ENCODE assay signal across 8 cellular contexts in the genomic region with DNA sequence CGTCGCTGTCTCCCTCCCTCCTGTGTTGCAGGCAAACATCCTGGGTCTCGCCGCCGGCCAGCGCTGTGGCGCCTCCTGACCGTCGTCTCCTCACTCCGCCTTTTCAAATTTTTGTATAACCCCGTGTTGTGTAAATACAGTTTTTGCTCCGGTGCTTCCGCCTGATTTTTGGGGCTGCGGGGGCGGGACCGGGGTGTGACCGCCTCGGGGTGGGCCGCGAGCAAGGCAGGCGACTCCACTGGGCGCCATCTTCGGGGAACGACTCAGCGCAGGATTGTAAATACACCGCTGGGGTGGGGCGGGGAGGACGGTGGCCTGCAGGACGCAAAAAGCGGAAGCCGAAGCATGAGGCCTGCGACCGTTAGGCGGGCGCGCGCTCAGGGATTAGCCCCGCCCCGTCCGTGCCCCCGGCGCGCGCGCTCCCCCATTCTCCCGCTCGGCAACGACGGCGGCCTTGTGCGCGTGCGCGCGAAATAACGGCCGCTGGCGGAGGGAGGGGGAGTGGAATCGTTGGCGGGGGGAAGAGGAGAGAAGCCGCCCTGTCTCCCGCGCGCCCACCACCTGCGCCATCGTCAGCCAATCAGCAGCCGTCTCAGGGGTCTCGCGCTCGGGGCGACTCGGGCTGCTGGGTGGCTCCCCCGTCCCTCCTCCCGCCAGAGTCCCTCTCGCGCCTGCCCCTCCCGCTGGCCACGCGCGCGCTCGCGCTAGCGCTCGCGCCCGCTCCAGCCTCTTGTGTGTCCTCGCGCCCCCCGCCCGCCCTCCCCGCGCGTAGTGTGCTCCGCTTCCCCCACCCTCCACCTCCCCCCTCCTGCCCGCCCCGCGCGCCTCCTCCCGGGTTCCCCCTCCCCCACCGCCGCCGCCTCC. TPM values are rescaled to one million over a fixed set of nuclear protein-coding genes. Genes with fewer than 3 reads are reported as not detected.
A peak's percentile ranks its signal among the peaks of the same experiment; 100 is the strongest.
DNase-seq lines count a peak whose midpoint lies in the region; ATAC-seq and TF ChIP-seq lines count a peak whose summit lies in the region.

No MANE protein-coding gene starts in this region.

- peak; percentile 35 for TF ChIP-seq CTCF in endodermal cell (conservative IDR thresholded peaks at IDR 0.05)

- H3K4me3 ChIP-seq in NT2/D1 (ENCODE audit: insufficient read length, low read depth): peak overlapping the region; percentile 73
- peak overlapping the region; percentile 80 for H3K4me3 ChIP-seq in endodermal cell (ENCODE audit: low read length)

- H3K27ac ChIP-seq in endodermal cell (ENCODE audit: low read depth, low read length): peak overlapping the region; percentile 83

- DNase-seq in Caki2 (ENCODE audit: low read depth): peak; percentile 99
- peak in 75 of 76 experiments; percentile 39 to 97 (median 94) for DNase-seq in HUDEP-2 (lab: John Stamatoyannopoulos, UW; ENCODE audit: unreplicated experiment in 76 of 76)
- DNase-seq in NT2/D1 (ENCODE audit: low read depth, low spot score): peak; percentile 96
- peak; percentile 97 for DNase-seq in activated CD8-positive, alpha-beta memory T cell treated with anti-CD3 and anti-CD28 coated beads, Interleukin-2, amount 50 U/mL, for 4 hours
- DNase-seq in endodermal cell: peak; percentile 99
- peak; percentile 99 for DNase-seq in mesenteric fat pad (ENCODE audit: low spot score)
- DNase-seq in stimulated activated CD8-positive, alpha-beta memory T cell treated with anti-CD3 and anti-CD28 coated beads, Interleukin-12 subunit alpha, Interleukin-12 subunit beta, amount 100 ng/mL, for 4 hours (ENCODE audit: low read depth): peak; percentile 95

- WGBS in endodermal cell (ENCODE audit: insufficient coverage in 1 of 2, insufficient read length in 1 of 2), 2 experiments: 1 to 3% methylated on average over 26 to 76 of the region's 103 CpGs

- no peaks in the 10 kb centered on the region for H3K27me3 Mint-ChIP-seq in endodermal cell (ENCODE audit: insufficient read depth)

- H3K27me3 ChIP-seq in NT2/D1 (ENCODE audit: insufficient read depth, insufficient read length): no peaks in the 10 kb centered on the region
- no peaks in the 10 kb centered on the region for H3K27me3 ChIP-seq in endodermal cell (ENCODE audit: control insufficient read depth, insufficient read depth, low read length, poor library complexity, severe bottlenecking)

- H3K36me3 ChIP-seq in NT2/D1 (ENCODE audit: insufficient read depth, insufficient read length, low read length) (peaks cover 77% of the 10 kb centered on the region), endodermal cell (ENCODE audit: control insufficient read depth, insufficient read depth, low read length) (peaks cover 59% of the 10 kb centered on the region)

- H3K36me3 Mint-ChIP-seq in endodermal cell (ENCODE audit: low read depth): peaks cover 46% of the 10 kb centered on the region

- H3K4me1 Mint-ChIP-seq in endodermal cell: peaks cover 36% of the 10 kb centered on the region

- no peaks in the 10 kb centered on the region for H3K9me3 Mint-ChIP-seq in endodermal cell

- H3K9me3 ChIP-seq in NT2/D1 (ENCODE audit: insufficient read depth, low read length): no peaks in the 10 kb centered on the region
- H3K9me3 ChIP-seq in endodermal cell (ENCODE audit: control insufficient read depth, low read length): no peaks in the 10 kb centered on the region

- peak overlapping the region; percentile 92 for H3K4me3 Mint-ChIP-seq in endodermal cell

- in situ Hi-C loops in Caki2 (cut with HindIII; ENCODE audit: low pct_unique_long_range_greater_than_20kb, low sequenced_read_pairs): no loop called here

- H3K4me1 ChIP-seq in NT2/D1 (ENCODE audit: insufficient read depth, insufficient read length): peaks cover 26% of the 10 kb centered on the region
- peaks cover 19% of the 10 kb centered on the region for H3K4me1 ChIP-seq in endodermal cell (ENCODE audit: control insufficient read depth, insufficient read depth, low read length)

- peak overlapping the region; percentile 100 for H3K27ac Mint-ChIP-seq in endodermal cell

- H3K9ac ChIP-seq in NT2/D1 (ENCODE audit: insufficient read length, low read depth): peak overlapping the region; percentile 94
- H3K9ac ChIP-seq in endodermal cell (ENCODE audit: extremely low read depth, low read length, poor library complexity, severe bottlenecking): peak overlapping the region; percentile 61

- peak; percentile 52 for ATAC-seq in GM21381 (IDR thresholded peaks at IDR 0.05; ENCODE audit: unreplicated experiment)

RNA-seq across cellular contexts. Expression of gene MAZ, which starts 0.9 kb away (rescaled TPM):
- 339 and 403 TPM in 2 replicates for total RNA-seq in Caki2 (2014; rRNA removed; shearing (Covaris generic); ENCODE audit: low replicate concordance)
- 100 to 1,000 TPM; 320 to 325 TPM for total RNA-seq in endodermal cell
- polyA plus RNA-seq in endodermal cell (2013, experiment 1 of 2): 377 TPM
- polyA plus RNA-seq in endodermal cell (2013, experiment 2 of 2): 347 TPM
- total RNA-seq in mesenteric fat pad: 135 TPM

RNA-seq across cellular contexts. Expression of gene PRRT2, which starts 6.5 kb away (rescaled TPM):
- total RNA-seq in Caki2 (2014; rRNA removed; shearing (Covaris generic); ENCODE audit: low replicate concordance): not detected in 2 replicates
- 10 to 100 TPM in 1 of 2 donors, 1 to 10 TPM in 1; 8.2 to 15.7 TPM for total RNA-seq in endodermal cell
- polyA plus RNA-seq in endodermal cell (2013, experiment 1 of 2): 77.6 TPM
- polyA plus RNA-seq in endodermal cell (2013, experiment 2 of 2): 65.0 TPM
- 1.5 TPM for total RNA-seq in mesenteric fat pad

RNA-seq across cellular contexts. Expression of gene PAGR1, which starts 10.5 kb away (rescaled TPM):
- 117 and 122 TPM in 2 replicates for total RNA-seq in Caki2 (2014; rRNA removed; shearing (Covaris generic); ENCODE audit: low replicate concordance)
- total RNA-seq in endodermal cell: 10 to 100 TPM; 43.0 to 65.7 TPM
- 92.4 TPM for polyA plus RNA-seq in endodermal cell (2013, experiment 1 of 2)
- 77.4 TPM for polyA plus RNA-seq in endodermal cell (2013, experiment 2 of 2)
- total RNA-seq in mesenteric fat pad: 11.1 TPM

RNA-seq across cellular contexts. Expression of gene MVP, which starts 14.8 kb away (rescaled TPM):
- total RNA-seq in Caki2 (2014; rRNA removed; shearing (Covaris generic); ENCODE audit: low replicate concordance): 282 and 291 TPM in 2 replicates
- total RNA-seq in endodermal cell: 1 to 10 TPM; 3.0 to 8.0 TPM
- polyA plus RNA-seq in endodermal cell (2013, experiment 1 of 2): 6.1 TPM
- 4.1 TPM for polyA plus RNA-seq in endodermal cell (2013, experiment 2 of 2)
- total RNA-seq in mesenteric fat pad: 150 TPM

RNA-seq across cellular contexts. Expression of gene KIF22, which starts 14.9 kb away (rescaled TPM):
- 168 and 188 TPM in 2 replicates for total RNA-seq in Caki2 (2014; rRNA removed; shearing (Covaris generic); ENCODE audit: low replicate concordance)
- total RNA-seq in endodermal cell (100 to 1,000 TPM in 1 of 2 donors, 10 to 100 TPM in 1; 94.7 to 130 TPM), mesenteric fat pad (4.8 TPM)
- polyA plus RNA-seq in endodermal cell (2013, experiment 1 of 2): 146 TPM
- polyA plus RNA-seq in endodermal cell (2013, experiment 2 of 2): 138 TPM

Comparison
In these comparisons a context has a peak if more than half of its experiments do, and no peak if none do; other contexts are left out.
1. Peak in every context shown above with its lines: DNase-seq, ATAC-seq, H3K4me3 ChIP-seq and H3K27ac ChIP-seq.